24 cellular contexts compared by ENCODE assay signal in genomic region chr7:89028319-89028718, GRCh38.
DNase-seq lines count a peak whose midpoint lies in the region; ATAC-seq lines count a peak whose summit lies in the region.
"Had no signal": no experiment of that assay in that cellular context is flagged by ENCODE, and none has a peak within 500 bp of the region (broad histone marks: within the 10 kb centered on the region; RNA-seq: fewer than 3 reads in every experiment).

No MANE protein-coding gene starts in this region.

- no peak overlapping the region for H3K9ac ChIP-seq in BLaER1

- H3K4me3 ChIP-seq in BLaER1: no peak overlapping the region
- H3K4me3 ChIP-seq: SK-N-MC had no signal

- ATAC-seq in HG02885 (IDR thresholded peaks at IDR 0.05; ENCODE audit: poor library complexity, unreplicated experiment) (no peak), HG02610 (IDR thresholded peaks at IDR 0.05; ENCODE audit: unreplicated experiment) (no peak)

- H3K27ac ChIP-seq in BLaER1: no peak overlapping the region
- H3K27ac ChIP-seq: HL-60, SK-N-MC had no signal

- in situ Hi-C loops in SK-MEL-5 (cut with HindIII; ENCODE audit: low pct_unique_long_range_greater_than_20kb, low sequenced_read_pairs): no loop called here

- peaks cover 47% of the 10 kb centered on the region for H3K4me1 ChIP-seq in BLaER1
- H3K4me1 ChIP-seq: BE2C had no signal

- H3K27me3 ChIP-seq in BLaER1: no peaks in the 10 kb centered on the region
- H3K27me3 ChIP-seq: BE2C had no signal

- no peaks in the 10 kb centered on the region for H3K36me3 ChIP-seq in BLaER1
- H3K36me3 ChIP-seq: BE2C had no signal

- DNase-seq in NAMALWA (ENCODE audit: low spot score): peak; percentile 51
- DNase-seq in SK-MEL-5 (ENCODE audit: low read depth, low spot score): peak; percentile 29
- DNase-seq in foreskin melanocyte: peak; percentile 66
- DNase-seq in COLO668 (lab: John Stamatoyannopoulos, UW; ENCODE audit: unreplicated experiment): no peak
- DNase-seq: BE2C; Calu3; CD4-positive, alpha-beta T cell; EL; H7; KBM-7; MM.1S; NCI-H1092; NCI-H146; NCI-H2029 treated with DMSO at 0.1 percent for 48 hours; NCI-H226; NCI-H510A treated with DMSO at 0.1 percent for 48 hours; NCI-H748 treated with DMSO at 0.1 percent for 48 hours; NK-92 treated with Interleukin-12 subunit alpha and Interleukin-12 subunit beta, amount 100 ng/mL, for 24 hours; Right ventricle myocardium superior had no signal

- no peaks in the 10 kb centered on the region for H4K20me1 ChIP-seq in BLaER1

- peak overlapping the region; percentile 63 for H3K4me2 ChIP-seq in BLaER1

- H3K9me3 ChIP-seq in BLaER1: no peaks in the 10 kb centered on the region
- H3K9me3 ChIP-seq: BE2C had no signal
